In genomic region chr5:7851617-7852289, GRCh38 we compare ENCODE assay signal across 12 cellular contexts. TPM values are rescaled to one million over a fixed set of nuclear protein-coding genes. Genes with fewer than 3 reads are reported as not detected.
DNase-seq lines count a peak whose midpoint lies in the region; ATAC-seq and TF ChIP-seq lines count a peak whose summit lies in the region.
"Had no signal": no experiment of that assay in that cellular context is flagged by ENCODE, and none has a peak within 500 bp of the region (broad histone marks: within the 10 kb centered on the region; RNA-seq: fewer than 3 reads in every experiment).

No MANE protein-coding gene starts in this region.

- no peak overlapping the region for H3K4me3 Mint-ChIP-seq in activated CD8-positive, alpha-beta memory T cell treated with anti-CD3 and anti-CD28 coated beads, Interleukin-2, amount 10 ng/mL, durations not matched to agents 7 days and 5 days

- no peaks in the 10 kb centered on the region for H3K36me3 ChIP-seq in left lung
- H3K36me3 ChIP-seq: heart right ventricle had no signal

- H3K9me3 ChIP-seq in left lung: no peaks in the 10 kb centered on the region
- H3K9me3 ChIP-seq: heart right ventricle had no signal

- H3K27ac Mint-ChIP-seq in activated CD8-positive, alpha-beta memory T cell treated with anti-CD3 and anti-CD28 coated beads, Interleukin-2, amount 10 ng/mL, durations not matched to agents 7 days and 5 days: no peak overlapping the region

- no peak overlapping the region for H3K4me3 ChIP-seq in left lung

- H3K9me3 Mint-ChIP-seq in activated CD8-positive, alpha-beta memory T cell treated with anti-CD3 and anti-CD28 coated beads, Interleukin-2, amount 10 ng/mL, durations not matched to agents 7 days and 5 days (ENCODE audit: low read depth): no peaks in the 10 kb centered on the region

- no peak for TF ChIP-seq CTCF in VCaP (conservative IDR thresholded peaks at IDR 0.05)
- no peak for TF ChIP-seq CTCF in left lung (IDR thresholded peaks at IDR 0.05)

- CTCF ChIA-PET in activated CD8-positive, alpha-beta memory T cell treated with anti-CD3 and anti-CD28 coated beads, Interleukin-2, amount 10 ng/mL, durations not matched to agents 7 days and 5 days (lab: Charles Lee): interaction anchor here (2.6 kb wide), 1 partner anchor 8 kb away, joined by 7 read pairs; no protein-coding TSS in a partner anchor

- peaks cover 56% of the 10 kb centered on the region for H3K27me3 Mint-ChIP-seq in activated CD8-positive, alpha-beta memory T cell treated with anti-CD3 and anti-CD28 coated beads, Interleukin-2, amount 10 ng/mL, durations not matched to agents 7 days and 5 days

- intact Hi-C loops in left lung (cut with DNase I) (no loop called here), sciatic nerve (cut with DNase I) (no loop called here)

- ATAC-seq in activated CD8-positive, alpha-beta memory T cell treated with anti-CD3 and anti-CD28 coated beads, Interleukin-2, amount 10 ng/mL, durations not matched to agents 7 days and 5 days: peak; percentile 40
- peak; percentile 38 for ATAC-seq in left lung
- ATAC-seq in sciatic nerve: peak; percentile 11
- ATAC-seq in HG02759 (IDR thresholded peaks at IDR 0.05; ENCODE audit: unreplicated experiment): no peak

- peak overlapping the region; percentile 93 for H3K27ac ChIP-seq in VCaP
- no peak overlapping the region for H3K27ac ChIP-seq in left lung
- H3K27ac ChIP-seq: epithelial cell of prostate, heart right ventricle had no signal

- peaks cover 20% of the 10 kb centered on the region for H3K4me1 Mint-ChIP-seq in activated CD8-positive, alpha-beta memory T cell treated with anti-CD3 and anti-CD28 coated beads, Interleukin-2, amount 10 ng/mL, durations not matched to agents 7 days and 5 days

- peak; percentile 53 for DNase-seq in activated CD8-positive, alpha-beta memory T cell treated with anti-CD3 and anti-CD28 coated beads, Interleukin-2, amount 10 ng/mL, durations not matched to agents 7 days and 5 days
- no peak for DNase-seq in activated CD8-positive, alpha-beta memory T cell treated with anti-CD3 and anti-CD28 coated beads for 24 hours
- no peak for DNase-seq in left lung
- DNase-seq in sciatic nerve (ENCODE audit: low spot score): no peak
- no peak for DNase-seq in superior temporal gyrus (ENCODE audit: extremely low spot score)
- DNase-seq in NCI-H187 treated with DMSO at 0.1 percent for 48 hours (lab: John Stamatoyannopoulos, UW): no peak
- DNase-seq: midbrain had no signal

- peaks cover 1% of the 10 kb centered on the region for H3K36me3 Mint-ChIP-seq in activated CD8-positive, alpha-beta memory T cell treated with anti-CD3 and anti-CD28 coated beads, Interleukin-2, amount 10 ng/mL, durations not matched to agents 7 days and 5 days

- peaks cover 0 to 14% of the 10 kb centered on the region in 2 donors for H3K4me1 ChIP-seq in left lung

- peaks cover 0 to 55% of the 10 kb centered on the region in 2 donors for H3K27me3 ChIP-seq in left lung

RNA-seq across cellular contexts. Expression of gene CFAP90, which starts 0.8 kb away (rescaled TPM):
- total RNA-seq in activated CD8-positive, alpha-beta memory T cell treated with anti-CD3 and anti-CD28 coated beads, Interleukin-2, amount 10 ng/mL, durations not matched to agents 7 days and 5 days: not detected
- total RNA-seq in left lung (1 to 10 TPM in 1 of 2 donors, under 1 TPM in 1; 0.82 to 4.6 TPM), sciatic nerve (0.36 TPM)
- total RNA-seq: T-helper 2 cell treated with Interferon-gamma antibody and Interleukin-4, amounts not matched to agents 100 ng/mL and 5 ng/mL, for 36 hours had no signal

RNA-seq across cellular contexts. Expression of gene FASTKD3, which starts 17.1 kb away (rescaled TPM):
- 10 to 100 TPM; 10.5 to 14.7 TPM for total RNA-seq in activated CD8-positive, alpha-beta memory T cell treated with anti-CD3 and anti-CD28 coated beads, Interleukin-2, amount 10 ng/mL, durations not matched to agents 7 days and 5 days
- total RNA-seq in left lung: 1 to 10 TPM; 8.4 to 9.3 TPM
- 6.0 TPM for total RNA-seq in sciatic nerve

RNA-seq across cellular contexts. Expression of gene MTRR, which starts 17.2 kb away (rescaled TPM):
- total RNA-seq in activated CD8-positive, alpha-beta memory T cell treated with anti-CD3 and anti-CD28 coated beads, Interleukin-2, amount 10 ng/mL, durations not matched to agents 7 days and 5 days: 10 to 100 TPM; 46.9 to 62.4 TPM
- total RNA-seq in left lung: 10 to 100 TPM; 75.2 to 78.2 TPM
- total RNA-seq in sciatic nerve: 45.6 TPM
